10 cellular contexts compared by ENCODE assay signal in the genomic region with DNA sequence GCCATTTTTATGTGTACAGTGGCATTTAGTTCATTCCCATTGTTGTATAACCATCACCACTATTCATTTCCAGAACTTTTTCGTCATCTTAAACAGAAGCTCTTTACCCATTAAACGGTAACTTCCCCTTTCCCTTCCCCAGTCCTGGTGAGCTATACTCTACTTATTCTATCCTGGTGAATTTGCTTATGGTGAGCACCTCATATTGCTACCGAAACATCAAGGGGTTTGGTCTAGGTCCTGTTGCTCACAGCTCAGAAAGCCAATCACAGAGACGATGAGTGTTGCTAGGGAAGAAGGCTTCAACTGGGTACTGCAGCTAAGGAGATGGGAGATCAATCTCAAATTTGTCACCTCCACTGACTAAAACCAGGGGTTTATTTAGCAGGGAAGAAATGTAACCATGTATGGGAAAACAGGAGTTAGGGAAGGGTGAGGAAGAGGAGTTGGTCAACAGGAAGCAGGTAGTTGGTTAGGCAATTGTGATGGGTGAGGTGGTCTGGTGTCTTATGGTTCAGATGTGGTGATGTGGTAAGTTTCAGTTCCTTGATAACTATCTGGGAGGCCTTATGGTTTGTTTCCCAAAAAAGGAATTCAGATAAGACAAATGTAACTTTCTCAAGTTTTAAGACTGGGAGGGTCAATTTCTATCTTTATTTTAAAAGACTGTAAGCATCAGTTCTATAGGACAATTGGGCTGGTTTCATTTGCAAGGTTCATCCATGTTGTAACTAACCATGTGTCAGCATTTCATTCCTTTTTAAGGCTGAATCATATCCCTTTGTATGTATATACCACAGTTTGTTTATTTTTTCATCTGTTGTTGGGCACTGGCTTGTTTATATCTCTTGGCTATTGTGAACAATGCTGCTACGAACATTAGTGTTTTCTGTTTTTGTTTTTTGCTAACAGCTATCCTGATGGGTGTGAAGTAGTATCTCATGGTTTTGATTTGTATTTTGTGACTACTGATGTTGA. TPM values are rescaled to one million over a fixed set of nuclear protein-coding genes. Genes with fewer than 3 reads are reported as not detected.
DNase-seq lines count a peak whose midpoint lies in the region; ATAC-seq and FAIRE-seq lines count a peak whose summit lies in the region.
"Had no signal": no experiment of that assay in that cellular context is flagged by ENCODE, and none has a peak within 500 bp of the region (broad histone marks: within the 10 kb centered on the region; RNA-seq: fewer than 3 reads in every experiment).

No MANE protein-coding gene starts in this region.

- FAIRE-seq in GM19239 (lab: Jason Lieb, UNC), result peak; percentile 65

- no peaks in the 10 kb centered on the region for H3K27me3 Mint-ChIP-seq in T-helper 17 cell

- peak overlapping the region in 8 of 11 experiments; percentile 25 to 75 (median 68); a peak in 13 of 22 replicates for H3K9ac ChIP-seq in BLaER1 treated with 17β-estradiol and CSF1 and Interleukin-3, amounts not matched to agents 10 nM and 100 nM

- no peaks in the 10 kb centered on the region for H3K27me3 ChIP-seq in BLaER1 treated with 17β-estradiol and CSF1 and Interleukin-3, amounts not matched to agents 10 nM and 100 nM

- no peaks in the 10 kb centered on the region for H3K36me3 Mint-ChIP-seq in T-helper 17 cell (ENCODE audit: low read depth)

- H3K27ac ChIP-seq in BLaER1 treated with 17β-estradiol and CSF1 and Interleukin-3, amounts not matched to agents 10 nM and 100 nM, result peak overlapping the region; percentile 26 to 91 (median 82); a peak in 21 of 22 replicates

- H3K36me3 ChIP-seq in BLaER1 treated with 17β-estradiol and CSF1 and Interleukin-3, amounts not matched to agents 10 nM and 100 nM, result peaks cover 0 to 72% (median 60%) of the 10 kb centered on the region in 11 experiments; a peak in 18 of 22 replicates

- no peaks in the 10 kb centered on the region for H4K20me1 ChIP-seq in BLaER1 treated with 17β-estradiol and CSF1 and Interleukin-3, amounts not matched to agents 10 nM and 100 nM

- peaks cover 17% of the 10 kb centered on the region for H3K4me1 Mint-ChIP-seq in T-helper 17 cell

- peak overlapping the region; percentile 52 for H3K4me3 Mint-ChIP-seq in T-helper 17 cell

- peak; percentile 16 for DNase-seq in GM19239 (ENCODE audit: insufficient read length, low spot score)
- no peak for DNase-seq in T-helper 17 cell
- no peak for DNase-seq in NCI-H510A (lab: John Stamatoyannopoulos, UW)
- DNase-seq in NCI-H128 (lab: John Stamatoyannopoulos, UW; ENCODE audit: unreplicated experiment), result no peak
- DNase-seq in KG1 (lab: John Stamatoyannopoulos, UW), result no peak
- DNase-seq: stimulated activated CD8-positive, alpha-beta memory T cell treated with anti-CD3 and anti-CD28 coated beads, Interleukin-4, amount 100 ng/mL, for 48 hours had no signal

- no peak overlapping the region for H3K27ac Mint-ChIP-seq in T-helper 17 cell

- no peaks in the 10 kb centered on the region; a peak in 1 of 22 replicates for H3K9me3 ChIP-seq in BLaER1 treated with 17β-estradiol and CSF1 and Interleukin-3, amounts not matched to agents 10 nM and 100 nM (replicated peaks in 1 of 11)
- no peaks in the 10 kb centered on the region for H3K9me3 ChIP-seq in T-helper 17 cell (ENCODE audit: control insufficient read depth, low read length, poor library complexity, severe bottlenecking)

- ATAC-seq in HG03095 (IDR thresholded peaks at IDR 0.05; ENCODE audit: unreplicated experiment) (peak; percentile 99), T-helper 17 cell (no peak), HG03280 (IDR thresholded peaks at IDR 0.05; ENCODE audit: unreplicated experiment) (no peak)
- ATAC-seq: Panc1 had no signal

- 0 out of 20 replicates have a peak overlapping the region, but pooled peaks of 1 of the 10 experiments have one; percentile 26 for H3K4me3 ChIP-seq in BLaER1 treated with 17β-estradiol and CSF1 and Interleukin-3, amounts not matched to agents 10 nM and 100 nM

- H3K4me2 ChIP-seq in BLaER1 treated with 17β-estradiol and CSF1 and Interleukin-3, amounts not matched to agents 10 nM and 100 nM, result peak overlapping the region; percentile 64 to 84 (median 75)

- H3K4me1 ChIP-seq in BLaER1 treated with 17β-estradiol and CSF1 and Interleukin-3, amounts not matched to agents 10 nM and 100 nM, result peaks cover 18 to 57% (median 36%) of the 10 kb centered on the region in 10 experiments

RNA-seq across cellular contexts. Expression of gene GOLGA8H, which starts 46.4 kb away (rescaled TPM):
- total RNA-seq in T-helper 17 cell, result under 1 TPM in 1 of 2 donors, not detected in 1; 0.42 TPM
